Comparison of ENCODE assay signal across 10 cellular contexts in genomic region chr3:192816274-192816853, GRCh38.
A peak's percentile ranks its signal among the peaks of the same experiment; 100 is the strongest.
DNase-seq lines count a peak whose midpoint lies in the region; ATAC-seq and TF ChIP-seq lines count a peak whose summit lies in the region.
"Had no signal": no experiment of that assay in that cellular context is flagged by ENCODE, and none has a peak within 500 bp of the region (broad histone marks: within the 10 kb centered on the region; RNA-seq: fewer than 3 reads in every experiment).

No MANE protein-coding gene starts in this region.

- H3K27me3 ChIP-seq in colonic mucosa, result no peaks in the 10 kb centered on the region
- no peaks in the 10 kb centered on the region for H3K27me3 ChIP-seq in naive thymus-derived CD4-positive, alpha-beta T cell (ENCODE audit: control insufficient read depth in 2 of 2, insufficient read depth in 2 of 2, low read length in 2 of 2)
- H3K27me3 ChIP-seq: SJCRH30 had no signal

- TF ChIP-seq CTCF in colonic mucosa (IDR thresholded peaks at IDR 0.05), result peak; percentile 47

- H3K4me1 ChIP-seq in colonic mucosa, result no peaks in the 10 kb centered on the region
- H3K4me1 ChIP-seq in naive thymus-derived CD4-positive, alpha-beta T cell (ENCODE audit: control insufficient read depth in 2 of 2, insufficient read depth in 2 of 2, low read length in 2 of 2), result no peaks in the 10 kb centered on the region

- intact Hi-C loops in colonic mucosa (cut with DNase I), result loop anchor here (2.0 to 5.0 kb wide), 3 partner anchors 106 to 756 kb away; no protein-coding TSS in a partner anchor
- intact Hi-C loops in naive thymus-derived CD4-positive, alpha-beta T cell (cut with micrococcal nuclease), result loop anchor here (1.0 to 10.0 kb wide), 5 partner anchors 36 to 1498 kb away; partner anchors contain the start of gene MB21D2 (in 1 of the 2)

- no peaks in the 10 kb centered on the region for H3K9me3 Mint-ChIP-seq in naive thymus-derived CD4-positive, alpha-beta T cell
- H3K9me3 Mint-ChIP-seq: naive B cell had no signal

- H3K9ac ChIP-seq in colonic mucosa (ENCODE audit: low read depth in 2 of 2, low read length in 2 of 2), result no peak overlapping the region

- no peaks in the 10 kb centered on the region for H3K36me3 ChIP-seq in colonic mucosa
- H3K36me3 ChIP-seq in naive thymus-derived CD4-positive, alpha-beta T cell (ENCODE audit: control insufficient read depth in 2 of 3, insufficient read depth in 3 of 3, low read length in 3 of 3), result no peaks in the 10 kb centered on the region
- H3K36me3 ChIP-seq: SJCRH30 had no signal

- H3K36me3 Mint-ChIP-seq in naive thymus-derived CD4-positive, alpha-beta T cell, result peaks cover 0 to 4% (median 0%) of the 10 kb centered on the region in 5 donors
- H3K36me3 Mint-ChIP-seq: naive B cell had no signal

- peak overlapping the region in 1 of 9 donors; percentile 9 for H3K27ac Mint-ChIP-seq in naive thymus-derived CD4-positive, alpha-beta T cell

- no peak overlapping the region for H3K27ac ChIP-seq in colonic mucosa
- no peak overlapping the region for H3K27ac ChIP-seq in naive thymus-derived CD4-positive, alpha-beta T cell (ENCODE audit: low read depth, low read length)
- H3K27ac ChIP-seq: SJCRH30 had no signal

- H3K9me3 ChIP-seq in colonic mucosa, result no peaks in the 10 kb centered on the region
- no peaks in the 10 kb centered on the region for H3K9me3 ChIP-seq in naive thymus-derived CD4-positive, alpha-beta T cell (ENCODE audit: control insufficient read depth in 2 of 3, low read length in 3 of 3)
- H3K9me3 ChIP-seq: SJCRH30 had no signal

- peaks cover 0 to 67% (median 4%) of the 10 kb centered on the region in 7 donors for H3K4me1 Mint-ChIP-seq in naive thymus-derived CD4-positive, alpha-beta T cell
- H3K4me1 Mint-ChIP-seq: naive B cell had no signal

- H3K4me3 Mint-ChIP-seq in naive thymus-derived CD4-positive, alpha-beta T cell, result no peak overlapping the region
- H3K4me3 Mint-ChIP-seq: naive B cell had no signal

- peaks cover 0 to 2% (median 0%) of the 10 kb centered on the region in 5 donors for H3K27me3 Mint-ChIP-seq in naive thymus-derived CD4-positive, alpha-beta T cell

- CTCF ChIA-PET in naive thymus-derived CD4-positive, alpha-beta T cell (lab: Charles Lee), result interaction anchor here (0.6 to 3.6 kb wide), 7 partner anchors 9 to 1922 kb away, joined by 3 to 28 read pairs (median 4); no protein-coding TSS in a partner anchor

- DNase-seq in DMS 273 treated with DMSO at 0.1 percent for 48 hours (lab: John Stamatoyannopoulos, UW) (peak; percentile 20), HT-29 (ENCODE audit: low spot score) (peak; percentile 72), NOMO-1 treated with DMSO at 0.1 percent for 48 hours (lab: John Stamatoyannopoulos, UW; ENCODE audit: unreplicated experiment) (peak; percentile 52), colonic mucosa (no peak), occipital lobe (lab: John Stamatoyannopoulos, UW) (no peak)
- DNase-seq in naive thymus-derived CD4-positive, alpha-beta T cell, result peak in 5 of 9 donors; percentile 13 to 38 (median 24)
- DNase-seq: naive B cell had no signal

- H3K4me3 ChIP-seq in colonic mucosa, result no peak overlapping the region
- H3K4me3 ChIP-seq in naive thymus-derived CD4-positive, alpha-beta T cell (ENCODE audit: low read length), result no peak overlapping the region
- H3K4me3 ChIP-seq: SJCRH30 had no signal

- no peak for ATAC-seq in naive thymus-derived CD4-positive, alpha-beta T cell
- ATAC-seq in HG03457 (IDR thresholded peaks at IDR 0.05; ENCODE audit: unreplicated experiment) (no peak), GM21360 (IDR thresholded peaks at IDR 0.05; ENCODE audit: unreplicated experiment) (no peak)

- POLR2A ChIA-PET in naive thymus-derived CD4-positive, alpha-beta T cell (lab: Charles Lee), result interaction anchor here (0.8 kb wide), 1 partner anchor 11 kb away, joined by 4 read pairs; no protein-coding TSS in a partner anchor

Comparison
In these comparisons a context has a peak if more than half of its experiments do, and no peak if none do; other contexts are left out.
1. DNase-seq: peak in DMS 273 treated with DMSO at 0.1 percent for 48 hours (single experiment), HT-29 (single experiment), NOMO-1 treated with DMSO at 0.1 percent for 48 hours (single experiment) and naive thymus-derived CD4-positive, alpha-beta T cell (5 of 9); none in colonic mucosa (single experiment) and occipital lobe (single experiment).